ENCODE assay signal across 9 cellular contexts in the genomic region with DNA sequence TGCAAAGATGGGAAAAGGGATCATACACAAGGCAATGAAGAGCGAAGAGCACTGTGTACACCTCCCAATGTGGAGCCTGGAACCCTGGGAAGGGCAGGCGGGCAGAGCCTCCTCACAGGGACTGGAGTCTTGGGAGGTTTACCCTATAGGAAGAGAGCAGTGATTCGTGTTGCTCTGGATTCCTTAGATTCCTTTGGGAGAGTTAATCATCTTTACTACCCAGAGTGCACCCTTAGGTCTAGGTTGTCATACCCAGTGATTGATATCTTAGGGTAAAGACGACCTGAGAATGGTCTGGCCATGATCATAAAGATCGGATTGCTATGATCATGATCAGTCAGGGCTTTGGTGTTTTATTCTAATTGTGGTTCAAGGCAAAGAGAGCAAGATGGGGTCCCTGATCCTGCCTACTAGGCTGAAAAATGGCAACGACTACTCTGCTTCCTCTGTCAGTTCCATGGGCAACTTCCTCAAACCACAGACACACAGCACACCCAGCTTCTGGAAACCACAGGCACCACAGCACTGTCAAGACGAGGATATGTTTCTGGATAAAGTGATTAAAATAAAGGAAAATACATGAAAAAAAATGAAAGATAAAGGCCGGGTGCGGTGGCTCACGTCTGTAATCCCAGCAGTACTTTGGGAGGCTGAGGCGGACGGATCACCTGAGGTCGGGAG. TPM values are rescaled to one million over a fixed set of nuclear protein-coding genes. Genes with fewer than 3 reads are reported as not detected.
DNase-seq lines count a peak whose midpoint lies in the region; ATAC-seq and TF ChIP-seq lines count a peak whose summit lies in the region.
"Had no signal": no experiment of that assay in that cellular context is flagged by ENCODE, and none has a peak within 500 bp of the region (broad histone marks: within the 10 kb centered on the region; RNA-seq: fewer than 3 reads in every experiment).

No MANE protein-coding gene starts in this region.

- H3K9me3 ChIP-seq in vagina, result no peaks in the 10 kb centered on the region

- H3K36me3 ChIP-seq in vagina, result peaks cover 0 to 56% of the 10 kb centered on the region in 2 donors

- no peak for TF ChIP-seq POLR2A in vagina (IDR thresholded peaks at IDR 0.05)

- peak; percentile 44 for DNase-seq in HK-2 (ENCODE audit: unreplicated experiment)
- DNase-seq in foreskin keratinocyte, result peak; percentile 34 to 79
- DNase-seq in putamen (ENCODE audit: low spot score), result no peak
- DNase-seq in dermis blood vessel endothelial cell, result no peak
- DNase-seq in vagina (ENCODE audit: extremely low spot score in 2 of 2), result no peak

- H3K4me3 ChIP-seq in vagina, result no peak overlapping the region

- intact Hi-C loops in vagina (cut with DNase I), result no loop called here

- TF ChIP-seq CTCF in 22Rv1 (IDR thresholded peaks at IDR 0.05) (no peak), foreskin keratinocyte (conservative IDR thresholded peaks at IDR 0.05) (no peak), vagina (IDR thresholded peaks at IDR 0.05) (no peak)

- H3K4me1 ChIP-seq in foreskin keratinocyte, result peaks cover 19% of the 10 kb centered on the region
- H3K4me1 ChIP-seq in vagina, result no peaks in the 10 kb centered on the region

- no peaks in the 10 kb centered on the region for H3K27me3 ChIP-seq in foreskin keratinocyte
- H3K27me3 ChIP-seq in vagina, result no peaks in the 10 kb centered on the region

- ATAC-seq in SK-N-SH treated with all-trans-retinoic acid at 6 μM for 48 hours (peak; percentile 78), foreskin keratinocyte (peak; percentile 77), HG03159 (IDR thresholded peaks at IDR 0.05; ENCODE audit: unreplicated experiment) (no peak)

- H3K27ac ChIP-seq in 22Rv1 (0 out of 2 replicates have a peak overlapping the region, but pooled peaks have one; percentile 20), foreskin keratinocyte (no peak overlapping the region), vagina (no peak overlapping the region)
- H3K27ac ChIP-seq: KMS-11 had no signal

TF ChIP-seq in SK-N-SH treated with all-trans-retinoic acid at 6 μM for 48 hours, 23 proteins besides CTCF, POLR2A, EP300 and RAD21:
- TF ChIP-seq BACH2 (CRISPR knock-in tag; IDR thresholded peaks at IDR 0.05; ENCODE audit: borderline replicate concordance), result no peak
- TF ChIP-seq GLIS3 (CRISPR knock-in tag; IDR thresholded peaks at IDR 0.05), result no peak
- TF ChIP-seq, protein P1, sequence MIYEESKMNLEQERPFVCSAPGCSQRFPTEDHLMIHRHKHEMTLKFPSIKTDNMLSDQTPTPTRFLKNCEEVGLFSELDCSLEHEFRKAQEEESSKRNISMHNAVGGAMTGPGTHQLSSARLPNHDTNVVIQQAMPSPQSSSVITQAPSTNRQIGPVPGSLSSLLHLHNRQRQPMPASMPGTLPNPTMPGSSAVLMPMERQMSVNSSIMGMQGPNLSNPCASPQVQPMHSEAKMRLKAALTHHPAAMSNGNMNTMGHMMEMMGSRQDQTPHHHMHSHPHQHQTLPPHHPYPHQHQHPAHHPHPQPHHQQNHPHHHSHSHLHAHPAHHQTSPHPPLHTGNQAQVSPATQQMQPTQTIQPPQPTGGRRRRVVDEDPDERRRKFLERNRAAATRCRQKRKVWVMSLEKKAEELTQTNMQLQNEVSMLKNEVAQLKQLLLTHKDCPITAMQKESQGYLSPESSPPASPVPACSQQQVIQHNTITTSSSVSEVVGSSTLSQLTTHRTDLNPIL (CRISPR knock-in tag; IDR thresholded peaks at IDR 0.05; ENCODE audit: low read depth), result no peak
- TF ChIP-seq ZNF565 (CRISPR knock-in tag; conservative IDR thresholded peaks at IDR 0.05; ENCODE audit: low read depth), result no peak
- no peak for TF ChIP-seq RARB (CRISPR knock-in tag; IDR thresholded peaks at IDR 0.05)
- no peak for TF ChIP-seq TOX (CRISPR knock-in tag; IDR thresholded peaks at IDR 0.05; ENCODE audit: borderline replicate concordance)
- TF ChIP-seq, protein P2, sequence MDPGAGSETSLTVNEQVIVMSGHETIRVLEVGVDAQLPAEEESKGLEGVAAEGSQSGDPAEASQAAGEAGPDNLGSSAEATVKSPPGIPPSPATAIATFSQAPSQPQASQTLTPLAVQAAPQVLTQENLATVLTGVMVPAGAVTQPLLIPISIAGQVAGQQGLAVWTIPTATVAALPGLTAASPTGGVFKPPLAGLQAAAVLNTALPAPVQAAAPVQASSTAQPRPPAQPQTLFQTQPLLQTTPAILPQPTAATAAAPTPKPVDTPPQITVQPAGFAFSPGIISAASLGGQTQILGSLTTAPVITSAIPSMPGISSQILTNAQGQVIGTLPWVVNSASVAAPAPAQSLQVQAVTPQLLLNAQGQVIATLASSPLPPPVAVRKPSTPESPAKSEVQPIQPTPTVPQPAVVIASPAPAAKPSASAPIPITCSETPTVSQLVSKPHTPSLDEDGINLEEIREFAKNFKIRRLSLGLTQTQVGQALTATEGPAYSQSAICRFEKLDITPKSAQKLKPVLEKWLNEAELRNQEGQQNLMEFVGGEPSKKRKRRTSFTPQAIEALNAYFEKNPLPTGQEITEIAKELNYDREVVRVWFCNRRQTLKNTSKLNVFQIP (CRISPR knock-in tag; IDR thresholded peaks at IDR 0.05; ENCODE audit: borderline replicate concordance, low read depth), result no peak
- TF ChIP-seq ZFP3 (CRISPR knock-in tag; IDR thresholded peaks at IDR 0.05), result no peak
- TF ChIP-seq ARNTL (CRISPR knock-in tag; IDR thresholded peaks at IDR 0.05; ENCODE audit: borderline replicate concordance, low read depth), result no peak
- no peak for TF ChIP-seq ESRRG (CRISPR knock-in tag; IDR thresholded peaks at IDR 0.05)
TF ChIP-seq in SK-N-SH treated with all-trans-retinoic acid at 6 μM for 48 hours: peak in this region for 0.

RNA-seq across cellular contexts. Expression of a gene that starts 20.4 kb away (rescaled TPM):
- total RNA-seq in foreskin keratinocyte, result 1.3 and 1.5 TPM in 2 replicates
- polyA plus RNA-seq in foreskin keratinocyte, result 1.4 and 1.5 TPM in 2 replicates
- 2.6 and 3.0 TPM in 2 replicates for total RNA-seq in dermis blood vessel endothelial cell
- not detected for total RNA-seq in vagina

RNA-seq across cellular contexts. Expression of a gene that starts 38.9 kb away (rescaled TPM):
- total RNA-seq in foreskin keratinocyte (49.8 and 54.1 TPM in 2 replicates), dermis blood vessel endothelial cell (29.6 and 32.0 TPM in 2 replicates), vagina (36.6 TPM)
- 54.7 and 56.3 TPM in 2 replicates for polyA plus RNA-seq in foreskin keratinocyte

Comparison
In these comparisons a context has a peak if more than half of its experiments do, and no peak if none do; other contexts are left out.
1. DNase-seq: peak in HK-2 (single experiment) and foreskin keratinocyte (2 of 2); none in putamen (single experiment), dermis blood vessel endothelial cell (single experiment) and vagina (0 of 2).